In the genomic region with DNA sequence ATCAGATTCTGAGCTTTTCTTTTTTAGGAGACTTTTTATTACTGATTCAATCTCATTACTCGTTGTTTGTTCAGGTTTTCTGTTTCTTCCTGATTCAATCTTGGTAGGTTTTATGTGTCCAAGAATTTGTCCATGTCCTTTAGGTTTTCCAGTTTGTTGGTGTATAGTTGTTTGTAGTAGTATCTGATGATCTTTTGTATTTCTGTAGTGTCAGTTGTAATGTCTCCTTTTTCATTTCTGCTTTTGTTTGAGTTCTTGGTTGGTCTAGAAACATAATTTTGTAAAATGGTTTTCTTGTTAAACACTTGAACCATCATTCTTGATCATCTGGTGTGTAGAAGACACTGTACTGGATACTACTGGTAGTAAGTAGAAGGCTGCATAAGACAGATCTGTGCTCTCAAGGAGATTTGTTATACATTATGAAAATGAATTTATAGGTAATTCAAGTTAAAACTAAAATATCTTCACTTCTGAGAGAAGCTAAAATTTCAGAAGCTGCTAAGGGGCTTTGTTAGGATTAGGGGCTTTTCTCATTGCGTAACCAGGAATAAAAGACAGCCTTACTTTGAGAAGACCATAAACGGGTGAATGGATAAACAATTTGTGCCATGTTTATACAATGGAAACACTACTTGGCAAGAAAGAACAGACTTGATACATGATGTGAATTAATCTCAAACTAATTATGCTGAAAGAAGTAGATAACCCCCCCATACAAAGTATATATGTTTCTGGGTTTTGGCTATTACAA, we compare ENCODE assay signal across 20 cellular contexts.
"Had no signal": no experiment of that assay in that cellular context is flagged by ENCODE, and none has a peak within 500 bp of the region (broad histone marks: within the 10 kb centered on the region; RNA-seq: fewer than 3 reads in every experiment).

No MANE protein-coding gene starts in this region.

- H3K4me1 Mint-ChIP-seq: activated naive CD4-positive, alpha-beta T cell treated with anti-CD3 and anti-CD28 coated beads, Interleukin-2, amount 10 ng/mL, durations not matched to agents 7 days and 5 days had no signal

- H2AFZ ChIP-seq: PC-9 had no signal

- H3K4me2 ChIP-seq: PC-9 had no signal

- H3K4me3 Mint-ChIP-seq: activated CD8-positive, alpha-beta T cell treated with anti-CD3 and anti-CD28 coated beads for 36 hours; activated naive CD4-positive, alpha-beta T cell treated with anti-CD3 and anti-CD28 coated beads, Interleukin-2, amount 10 ng/mL, durations not matched to agents 7 days and 5 days; activated naive CD8-positive, alpha-beta T cell treated with anti-CD3 and anti-CD28 coated beads for 36 hours; activated T-cell treated with anti-CD3 and anti-CD28 coated beads, Interleukin-2, amount 50 U/mL, for 72 hours; T-helper 17 cell had no signal

- ATAC-seq: activated CD8-positive, alpha-beta T cell treated with anti-CD3 and anti-CD28 coated beads for 36 hours; activated T-cell treated with anti-CD3 and anti-CD28 coated beads, Interleukin-2, amount 50 U/mL, for 72 hours; T-helper 17 cell had no signal

- H3K27ac ChIP-seq: PC-9 had no signal

- H3K4me3 ChIP-seq: MG63, PC-9 had no signal

- DNase-seq: activated CD4-positive, CD25-positive, alpha-beta regulatory T cell; activated CD8-positive, alpha-beta memory T cell treated with anti-CD3 and anti-CD28 coated beads, Interleukin-2, amount 50 U/mL, for 4 hours; activated CD8-positive, alpha-beta T cell treated with anti-CD3 and anti-CD28 coated beads for 36 hours; activated gamma-delta T cell treated with Interleukin-2 at 50 U/mL for 16 hours; activated naive CD4-positive, alpha-beta T cell treated with anti-CD3 and anti-CD28 coated beads, Interleukin-2, amount 10 ng/mL, durations not matched to agents 7 days and 5 days; activated naive CD8-positive, alpha-beta T cell treated with anti-CD3 and anti-CD28 coated beads for 36 hours; activated T-cell treated with anti-CD3 and anti-CD28 coated beads, Interleukin-2, amount 50 U/mL, for 72 hours; MG63; MV-4-11; NCI-H1092 treated with DMSO at 0.1 percent for 48 hours; NCI-H1417 treated with DMSO at 0.1 percent for 48 hours; NCI-H1694; NCI-H2029 treated with DMSO at 0.1 percent for 48 hours; NCI-H446; NCI-H524; PC-9; SIG-M5; T-helper 17 cell; T-helper 9 cell had no signal

- H3K27me3 ChIP-seq: MG63 had no signal

- H3K27me3 Mint-ChIP-seq: activated CD8-positive, alpha-beta T cell treated with anti-CD3 and anti-CD28 coated beads for 36 hours; activated naive CD4-positive, alpha-beta T cell treated with anti-CD3 and anti-CD28 coated beads, Interleukin-2, amount 10 ng/mL, durations not matched to agents 7 days and 5 days; activated naive CD8-positive, alpha-beta T cell treated with anti-CD3 and anti-CD28 coated beads for 36 hours; T-helper 17 cell had no signal

- H3K27ac Mint-ChIP-seq: activated CD8-positive, alpha-beta T cell treated with anti-CD3 and anti-CD28 coated beads for 36 hours; activated naive CD4-positive, alpha-beta T cell treated with anti-CD3 and anti-CD28 coated beads, Interleukin-2, amount 10 ng/mL, durations not matched to agents 7 days and 5 days; activated naive CD8-positive, alpha-beta T cell treated with anti-CD3 and anti-CD28 coated beads for 36 hours; activated T-cell treated with anti-CD3 and anti-CD28 coated beads, Interleukin-2, amount 50 U/mL, for 72 hours; activated T-helper 2 cell treated with anti-CD3 and anti-CD28 coated beads, Interferon-gamma antibody, Interleukin-2, Interleukin-4, amounts not matched to agents 10 μg/mL and 5 μg/mL and 100 μg/mL, durations not matched to agents 14 hours and 24 hours and 36 hours; T-helper 17 cell had no signal
